Comparison of ENCODE assay signal across 10 cellular contexts in the genomic region with DNA sequence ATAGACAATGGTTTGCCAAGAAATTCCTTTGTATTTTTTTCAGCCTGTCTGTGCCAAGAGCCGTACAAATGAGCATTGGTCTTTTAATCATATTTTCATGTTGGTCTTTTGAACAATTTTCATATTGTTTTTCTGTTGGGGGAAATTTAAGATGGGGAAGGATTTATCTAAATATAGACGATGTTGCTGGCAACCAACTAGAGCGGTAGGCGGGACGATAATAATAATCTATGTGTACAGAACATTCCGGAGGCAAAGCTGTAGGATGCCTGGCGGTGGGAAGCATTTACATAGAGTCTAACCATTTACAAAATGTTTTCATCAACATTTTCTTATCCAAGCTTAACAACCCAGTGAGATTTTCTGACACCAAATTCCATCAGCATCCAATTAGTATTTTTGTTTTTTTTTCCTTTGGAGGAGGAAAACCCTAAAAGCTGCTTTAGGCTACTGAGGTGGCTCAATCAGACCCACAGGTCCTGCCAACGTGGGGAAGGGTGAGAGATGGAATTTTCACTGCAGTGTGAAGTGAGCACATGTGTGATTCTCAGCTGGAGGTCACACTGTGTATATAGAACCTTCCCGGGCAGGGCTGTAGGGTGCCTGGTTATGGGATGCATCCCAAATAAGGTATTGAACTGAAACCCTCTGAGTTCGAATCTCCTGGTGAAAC. TPM values are rescaled to one million over a fixed set of nuclear protein-coding genes. Genes with fewer than 3 reads are reported as not detected.
DNase-seq lines count a peak whose midpoint lies in the region; ATAC-seq lines count a peak whose summit lies in the region.
"Had no signal": no experiment of that assay in that cellular context is flagged by ENCODE, and none has a peak within 500 bp of the region (broad histone marks: within the 10 kb centered on the region; RNA-seq: fewer than 3 reads in every experiment).

No MANE protein-coding gene starts in this region.

- no peaks in the 10 kb centered on the region for H3K36me3 ChIP-seq in skeletal muscle satellite cell (ENCODE audit: insufficient read depth, low read length)

- DNase-seq in G401 (ENCODE audit: low spot score) (peak; percentile 57), fibroblast of peridontal ligament (ENCODE audit: extremely low read depth) (peak; percentile 59), NCI-H2081 treated with DMSO at 0.1 percent for 48 hours (lab: John Stamatoyannopoulos, UW) (no peak), SIG-M5 treated with dmso at 0.1 percent for 504 hours (lab: John Stamatoyannopoulos, UW; ENCODE audit: unreplicated experiment) (no peak)
- no peak for DNase-seq in activated CD4-positive, alpha-beta memory T cell treated with anti-CD3 and anti-CD28 coated beads, Interleukin-2, amount 10 ng/mL, durations not matched to agents 7 days and 5 days
- no peak for DNase-seq in activated effector memory CD4-positive, alpha-beta T cell treated with anti-CD3 and anti-CD28 coated beads, Interleukin-2, amount 50 U/mL, for 16 hours
- DNase-seq: naive B cell, NCI-H1436 had no signal

- peaks cover 4% of the 10 kb centered on the region for H3K36me3 Mint-ChIP-seq in activated CD4-positive, alpha-beta memory T cell treated with anti-CD3 and anti-CD28 coated beads, Interleukin-2, amount 10 ng/mL, durations not matched to agents 7 days and 5 days (ENCODE audit: low read depth)
- H3K36me3 Mint-ChIP-seq: naive B cell had no signal

- no peak for ATAC-seq in HG02798 (IDR thresholded peaks at IDR 0.05; ENCODE audit: poor library complexity, unreplicated experiment)

- no peaks in the 10 kb centered on the region for H3K27me3 ChIP-seq in skeletal muscle satellite cell (ENCODE audit: control insufficient read depth, insufficient read depth, low read length)

- POLR2A ChIA-PET in activated CD4-positive, alpha-beta memory T cell treated with anti-CD3 and anti-CD28 coated beads, Interleukin-2, amount 10 ng/mL, durations not matched to agents 7 days and 5 days (lab: Charles Lee), result interaction anchor here (1.1 to 5.2 kb wide), 7 partner anchors 11 to 131 kb away, joined by 3 to 148 read pairs (median 5); a partner anchor contains a TSS

- H3K4me3 Mint-ChIP-seq in activated CD4-positive, alpha-beta memory T cell treated with anti-CD3 and anti-CD28 coated beads, Interleukin-2, amount 10 ng/mL, durations not matched to agents 7 days and 5 days, result no peak overlapping the region

- no peak overlapping the region for H3K4me3 ChIP-seq in skeletal muscle satellite cell (ENCODE audit: low read length)

- in situ Hi-C loops in G401 (cut with HindIII; ENCODE audit: low sequenced_read_pairs), result no loop called here

- H3K4me2 ChIP-seq in skeletal muscle satellite cell (ENCODE audit: low read length), result peak overlapping the region; percentile 23

- H3K4me1 Mint-ChIP-seq in activated CD4-positive, alpha-beta memory T cell treated with anti-CD3 and anti-CD28 coated beads, Interleukin-2, amount 10 ng/mL, durations not matched to agents 7 days and 5 days, result peaks cover 53% of the 10 kb centered on the region

- H3K9ac ChIP-seq in skeletal muscle satellite cell (ENCODE audit: low read depth, low read length), result peak overlapping the region; percentile 34

- peaks cover 67% of the 10 kb centered on the region for H3K4me1 ChIP-seq in skeletal muscle satellite cell (ENCODE audit: control insufficient read depth, insufficient read depth, low read length)

- no peaks in the 10 kb centered on the region for H3K9me3 Mint-ChIP-seq in activated CD4-positive, alpha-beta memory T cell treated with anti-CD3 and anti-CD28 coated beads, Interleukin-2, amount 10 ng/mL, durations not matched to agents 7 days and 5 days
- H3K9me3 Mint-ChIP-seq: naive B cell had no signal

- peak overlapping the region; percentile 63 for H3K27ac Mint-ChIP-seq in activated CD4-positive, alpha-beta memory T cell treated with anti-CD3 and anti-CD28 coated beads, Interleukin-2, amount 10 ng/mL, durations not matched to agents 7 days and 5 days

- CTCF ChIA-PET in activated CD4-positive, alpha-beta memory T cell treated with anti-CD3 and anti-CD28 coated beads, Interleukin-2, amount 10 ng/mL, durations not matched to agents 7 days and 5 days (lab: Charles Lee), result interaction anchor here (1.9 to 2.6 kb wide), 4 partner anchors 9 to 41 kb away, joined by 6 to 21 read pairs (median 17); a partner anchor contains a TSS

- H3K9me3 ChIP-seq in skeletal muscle satellite cell (replicated peaks; ENCODE audit: low read length), result no peaks in the 10 kb centered on the region

- no peaks in the 10 kb centered on the region for H3K27me3 Mint-ChIP-seq in activated CD4-positive, alpha-beta memory T cell treated with anti-CD3 and anti-CD28 coated beads, Interleukin-2, amount 10 ng/mL, durations not matched to agents 7 days and 5 days

RNA-seq across cellular contexts. Expression of a gene that starts 11.7 kb away (rescaled TPM):
- total RNA-seq in G401 (2014; rRNA removed; shearing (Covaris generic)), result 48.1 and 58.3 TPM in 2 replicates
- 10 to 100 TPM; 77.2 to 82.2 TPM for total RNA-seq in activated CD4-positive, alpha-beta memory T cell treated with anti-CD3 and anti-CD28 coated beads, Interleukin-2, amount 10 ng/mL, durations not matched to agents 7 days and 5 days
- 25.1 and 27.9 TPM in 2 replicates for total RNA-seq in skeletal muscle satellite cell (2012; rRNA removed)

Comparison
In these comparisons a context has a peak if more than half of its experiments do, and no peak if none do; other contexts are left out.
1. DNase-seq: peak in G401 (single experiment) and fibroblast of peridontal ligament (single experiment); none in activated CD4-positive, alpha-beta memory T cell treated with anti-CD3 and anti-CD28 coated beads, Interleukin-2, amount 10 ng/mL, durations not matched to agents 7 days and 5 days (single experiment), activated effector memory CD4-positive, alpha-beta T cell treated with anti-CD3 and anti-CD28 coated beads, Interleukin-2, amount 50 U/mL, for 16 hours (single experiment), NCI-H2081 treated with DMSO at 0.1 percent for 48 hours (single experiment) and SIG-M5 treated with dmso at 0.1 percent for 504 hours (single experiment).